ENCODE assay signal across 25 cellular contexts in genomic region chr18:29373000-29373399, GRCh38.
DNase-seq lines count a peak whose midpoint lies in the region; FAIRE-seq and TF ChIP-seq lines count a peak whose summit lies in the region.
"Had no signal": no experiment of that assay in that cellular context is flagged by ENCODE, and none has a peak within 500 bp of the region (broad histone marks: within the 10 kb centered on the region; RNA-seq: fewer than 3 reads in every experiment).

No MANE protein-coding gene starts in this region.

- FAIRE-seq in D721Med (lab: Jason Lieb, UNC), result peak; percentile 35
- FAIRE-seq: A549, GM12891, GM19239 had no signal

- peaks cover 22% of the 10 kb centered on the region for H3K9me3 Mint-ChIP-seq in endodermal cell
- H3K9me3 Mint-ChIP-seq: CD4-positive, alpha-beta T cell had no signal

- no peak overlapping the region for H3K27ac ChIP-seq in HEK293 (ENCODE audit: extremely low read depth, low read depth, low read length)
- H3K27ac ChIP-seq in endodermal cell (ENCODE audit: low read depth, low read length), result no peak overlapping the region
- H3K27ac ChIP-seq: A549; BLaER1 treated with 17β-estradiol and CSF1 and Interleukin-3, amounts not matched to agents 10 nM and 100 nM; C4-2B had no signal

- H3K27me3 Mint-ChIP-seq in endodermal cell (ENCODE audit: insufficient read depth), result no peaks in the 10 kb centered on the region
- H3K27me3 Mint-ChIP-seq: B cell; CD4-positive, alpha-beta T cell had no signal

- H3K4me1 ChIP-seq in HEK293 (ENCODE audit: control insufficient read depth, insufficient read depth, low read length) (no peaks in the 10 kb centered on the region), endodermal cell (ENCODE audit: control insufficient read depth, insufficient read depth, low read length) (no peaks in the 10 kb centered on the region)
- H3K4me1 ChIP-seq: A549; BLaER1 treated with 17β-estradiol and CSF1 and Interleukin-3, amounts not matched to agents 10 nM and 100 nM; Caco-2 had no signal

- no peaks in the 10 kb centered on the region for H3K36me3 Mint-ChIP-seq in endodermal cell (ENCODE audit: low read depth)
- H3K36me3 Mint-ChIP-seq: CD8-positive, alpha-beta T cell had no signal

- H3K4me3 ChIP-seq in HEK293 (ENCODE audit: low read depth, low read length), result no peak overlapping the region
- H3K4me3 ChIP-seq in endodermal cell (ENCODE audit: low read length), result peak overlapping the region; percentile 30
- H3K4me3 ChIP-seq: A549; BLaER1 treated with 17β-estradiol and CSF1 and Interleukin-3, amounts not matched to agents 10 nM and 100 nM had no signal

- 100% methylated on average over 1 of the region's 2 CpGs; no CpG with 5 or more reads in 1 of the 2 experiments for WGBS in endodermal cell (ENCODE audit: insufficient coverage in 1 of 2, insufficient read length in 1 of 2), 2 experiments

- H3K27ac Mint-ChIP-seq in endodermal cell, result no peak overlapping the region
- H3K27ac Mint-ChIP-seq: B cell; CD4-positive, alpha-beta T cell; CD8-positive, alpha-beta T cell had no signal

- no peak for TF ChIP-seq CTCF in D721Med (IDR thresholded peaks at IDR 0.05; ENCODE audit: insufficient read depth, missing control alignments)
- TF ChIP-seq CTCF in HEK293 (tag by site-specific recombination; IDR thresholded peaks at IDR 0.05), result no peak
- no peak for TF ChIP-seq CTCF in endodermal cell (conservative IDR thresholded peaks at IDR 0.05)

- H3K9me3 ChIP-seq in HEK293 (ENCODE audit: control insufficient read depth, insufficient read depth, low read depth, low read length), result no peaks in the 10 kb centered on the region
- peaks cover 17% of the 10 kb centered on the region for H3K9me3 ChIP-seq in endodermal cell (ENCODE audit: control insufficient read depth, low read length)
- H3K9me3 ChIP-seq: A549, Caco-2 had no signal

- DNase-seq in D721Med (ENCODE audit: insufficient read length, low spot score) (no peak), endodermal cell (no peak), NCI-H82 treated with DMSO at 0.1 percent for 48 hours (lab: John Stamatoyannopoulos, UW; ENCODE audit: unreplicated experiment) (no peak), NCI-H2196 treated with DMSO at 0.1 percent for 48 hours (lab: John Stamatoyannopoulos, UW; ENCODE audit: unreplicated experiment) (no peak)
- no peak for DNase-seq in stimulated activated CD4-positive, alpha-beta T cell treated with anti-CD3 and anti-CD28 coated beads, Interleukin-4, amount 100 ng/mL, for 1 hour
- DNase-seq: 8988T; AML-193; Caco-2; Calu3; CD4-positive, alpha-beta T cell; CD8-positive, alpha-beta T cell; DMS 273 treated with DMSO at 0.1 percent for 48 hours; DMS153; DMS53; DMS79; DND-41; EL; GF-D8 had no signal

- no peak overlapping the region for H3K9ac ChIP-seq in endodermal cell (ENCODE audit: extremely low read depth, low read length, poor library complexity, severe bottlenecking)
- H3K9ac ChIP-seq: BLaER1 treated with 17β-estradiol and CSF1 and Interleukin-3, amounts not matched to agents 10 nM and 100 nM had no signal

- H3K36me3 ChIP-seq in HEK293 (ENCODE audit: control insufficient read depth in 2 of 2, insufficient read depth in 1 of 2, low read length in 2 of 2), result no peaks in the 10 kb centered on the region
- H3K36me3 ChIP-seq in endodermal cell (ENCODE audit: control insufficient read depth, insufficient read depth, low read length), result no peaks in the 10 kb centered on the region
- H3K36me3 ChIP-seq: BLaER1 treated with 17β-estradiol and CSF1 and Interleukin-3, amounts not matched to agents 10 nM and 100 nM had no signal

- H3K27me3 ChIP-seq in endodermal cell (ENCODE audit: control insufficient read depth, insufficient read depth, low read length, poor library complexity, severe bottlenecking), result no peaks in the 10 kb centered on the region
- H3K27me3 ChIP-seq: BLaER1 treated with 17β-estradiol and CSF1 and Interleukin-3, amounts not matched to agents 10 nM and 100 nM had no signal

- POLR2A ChIA-PET in HEK293 (lab: Yijun Ruan, JAX), result no interaction called here

- no peak overlapping the region for H3K4me3 Mint-ChIP-seq in endodermal cell
- H3K4me3 Mint-ChIP-seq: B cell; CD4-positive, alpha-beta T cell; CD8-positive, alpha-beta T cell had no signal

- no peaks in the 10 kb centered on the region for H3K4me1 Mint-ChIP-seq in endodermal cell
- H3K4me1 Mint-ChIP-seq: B cell had no signal

- CTCF ChIA-PET in HEK293 (lab: Yijun Ruan, JAX), result no interaction called here

TF ChIP-seq in HEK293, 187 proteins besides CTCF, POLR2A, EP300 and RAD21:
- TF ChIP-seq SETDB1 (IDR thresholded peaks at IDR 0.05; ENCODE audit: insufficient read length, low read length), result peak; percentile 85
- TF ChIP-seq, protein P1, sequence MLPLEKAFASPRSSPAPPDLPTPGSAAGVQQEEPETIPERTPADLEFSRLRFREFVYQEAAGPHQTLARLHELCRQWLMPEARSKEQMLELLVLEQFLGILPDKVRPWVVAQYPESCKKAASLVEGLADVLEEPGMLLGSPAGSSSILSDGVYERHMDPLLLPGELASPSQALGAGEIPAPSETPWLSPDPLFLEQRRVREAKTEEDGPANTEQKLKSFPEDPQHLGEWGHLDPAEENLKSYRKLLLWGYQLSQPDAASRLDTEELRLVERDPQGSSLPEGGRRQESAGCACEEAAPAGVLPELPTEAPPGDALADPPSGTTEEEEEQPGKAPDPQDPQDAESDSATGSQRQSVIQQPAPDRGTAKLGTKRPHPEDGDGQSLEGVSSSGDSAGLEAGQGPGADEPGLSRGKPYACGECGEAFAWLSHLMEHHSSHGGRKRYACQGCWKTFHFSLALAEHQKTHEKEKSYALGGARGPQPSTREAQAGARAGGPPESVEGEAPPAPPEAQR (tag by site-specific recombination; IDR thresholded peaks at IDR 0.05), result no peak
